ENCODE assay signal across 10 cellular contexts in the genomic region with DNA sequence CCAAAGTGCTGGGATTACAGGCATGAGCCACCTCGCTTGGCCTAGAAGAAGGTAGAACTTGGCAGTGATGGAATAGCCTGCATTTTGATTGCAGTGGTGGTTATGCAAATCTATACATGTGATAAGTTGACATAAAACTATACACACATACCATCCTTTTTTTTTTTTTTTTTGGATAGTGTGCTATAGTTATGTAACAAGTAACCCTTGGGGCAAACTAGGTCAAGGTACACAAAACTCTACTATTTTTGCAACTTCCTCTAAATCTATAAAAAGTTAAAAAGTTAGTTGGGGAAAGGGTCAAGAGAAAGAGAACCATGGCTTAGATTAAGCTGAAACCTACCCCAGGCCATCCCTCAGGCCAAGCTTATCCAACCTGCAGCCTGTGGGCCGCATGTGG. TPM values are rescaled to one million over a fixed set of nuclear protein-coding genes. Genes with fewer than 3 reads are reported as not detected.
A peak's percentile ranks its signal among the peaks of the same experiment; 100 is the strongest.
DNase-seq lines count a peak whose midpoint lies in the region; ATAC-seq lines count a peak whose summit lies in the region.
"Had no signal": no experiment of that assay in that cellular context is flagged by ENCODE, and none has a peak within 500 bp of the region (broad histone marks: within the 10 kb centered on the region; RNA-seq: fewer than 3 reads in every experiment).

No MANE protein-coding gene starts in this region.

- no peaks in the 10 kb centered on the region for H3K27me3 ChIP-seq in BLaER1
- H3K27me3 ChIP-seq in esophagus (ENCODE audit: control insufficient read depth in 1 of 2, insufficient read depth in 2 of 2, low read length in 2 of 2), result no peaks in the 10 kb centered on the region

- H3K36me3 ChIP-seq in BLaER1 (peaks cover 49% of the 10 kb centered on the region), esophagus (ENCODE audit: control insufficient read depth in 2 of 2, insufficient read depth in 2 of 2, low read length in 1 of 2) (peaks cover 0 to 5% of the 10 kb centered on the region in 2 donors)

- H3K9ac ChIP-seq in BLaER1, result peak overlapping the region; percentile 12; the same call in 1 of the 2 replicates

- H3K4me2 ChIP-seq in BLaER1, result peak overlapping the region; percentile 72

- H3K4me1 ChIP-seq in BLaER1 (peaks cover 66% of the 10 kb centered on the region), esophagus (ENCODE audit: control insufficient read depth in 2 of 2, insufficient read depth in 2 of 2, low read length in 1 of 2) (no peaks in the 10 kb centered on the region)

- H3K27ac ChIP-seq in BLaER1 (peak overlapping the region; percentile 60), esophagus (ENCODE audit: low read depth in 2 of 2, low read length in 1 of 2) (peak overlapping the region; percentile 15 to 61)

- H4K20me1 ChIP-seq in BLaER1, result no peaks in the 10 kb centered on the region

- H3K4me3 ChIP-seq in BLaER1, result no peak overlapping the region
- no peak overlapping the region for H3K4me3 ChIP-seq in esophagus (ENCODE audit: low read depth in 1 of 2, low read length in 2 of 2)

- 49 to 72% methylated on average over 2 of the region's 2 CpGs for WGBS in esophagus, 2 donors

- peak; percentile 74 for DNase-seq in NOMO-1 treated with DMSO at 0.1 percent for 48 hours (lab: John Stamatoyannopoulos, UW; ENCODE audit: unreplicated experiment)
- no peak for DNase-seq in NCI-H128 (lab: John Stamatoyannopoulos, UW; ENCODE audit: unreplicated experiment)
- DNase-seq in hepatic stellate cell (ENCODE audit: low spot score), result no peak
- no peak for DNase-seq in stimulated activated CD4-positive, alpha-beta T cell treated with anti-CD3 and anti-CD28 coated beads, Interleukin-4, amount 100 ng/mL, for 1 hour
- DNase-seq: activated CD8-positive, alpha-beta memory T cell treated with anti-CD3 and anti-CD28 coated beads, Interleukin-2, amount 50 U/mL, for 48 hours; HFFc6 had no signal

- peak; percentile 23 for ATAC-seq in GM18909 (IDR thresholded peaks at IDR 0.05; ENCODE audit: poor library complexity, unreplicated experiment)
- ATAC-seq in HG03025 (IDR thresholded peaks at IDR 0.05; ENCODE audit: low FRiP score, unreplicated experiment), result no peak

- H3K9me3 ChIP-seq in BLaER1 (peaks cover 17% of the 10 kb centered on the region), esophagus (ENCODE audit: control insufficient read depth in 2 of 2, insufficient read depth in 1 of 2, low read depth in 1 of 2, low read length in 1 of 2) (no peaks in the 10 kb centered on the region)

RNA-seq across cellular contexts. Expression of a gene that starts 11.1 kb away (rescaled TPM):
- polyA plus RNA-seq in esophagus, result 10 to 100 TPM in 1 of 2 donors, 1 to 10 TPM in 1; 9.3 to 12.2 TPM

RNA-seq across cellular contexts. Expression of a gene that starts 51.4 kb away (rescaled TPM):
- 10 to 100 TPM; 48.7 to 54.0 TPM for polyA plus RNA-seq in esophagus
